In genomic region chr1:154841384-154841783, GRCh38 we compare ENCODE assay signal across 1 cellular context.
TF ChIP-seq lines count a peak whose summit lies in the region.

No MANE protein-coding gene starts in this region.

TF ChIP-seq in SK-N-SH, 30 proteins besides CTCF, POLR2A, EP300 and RAD21 (continued from another document):
- no peak for TF ChIP-seq USF1 (IDR thresholded peaks at IDR 0.05; ENCODE audit: borderline replicate concordance, low read depth)
- TF ChIP-seq ELF1 (IDR thresholded peaks at IDR 0.05) = no peak
- no peak for TF ChIP-seq MXI1 (IDR thresholded peaks at IDR 0.05; ENCODE audit: low read depth, low read length)
- TF ChIP-seq FOSL2 (IDR thresholded peaks at IDR 0.05; ENCODE audit: borderline replicate concordance, low read depth) = no peak
- TF ChIP-seq REST (IDR thresholded peaks at IDR 0.05; ENCODE audit: low read depth, low read length) = no peak
- TF ChIP-seq TEAD4 (IDR thresholded peaks at IDR 0.05; ENCODE audit: borderline replicate concordance, insufficient read depth) = no peak
- no peak for TF ChIP-seq USF2 (IDR thresholded peaks at IDR 0.05; ENCODE audit: borderline replicate concordance, low read depth, low read length)
